8 cellular contexts compared by ENCODE assay signal in genomic region chr17:7314719-7315569, GRCh38. TPM values are rescaled to one million over a fixed set of nuclear protein-coding genes. Genes with fewer than 3 reads are reported as not detected.
DNase-seq lines count a peak whose midpoint lies in the region; ATAC-seq, FAIRE-seq and TF ChIP-seq lines count a peak whose summit lies in the region.

TSS of gene GPS2 (minus strand) at chr17:7315360. CDS start at chr17:7315052, 308 bp downstream.

- no peaks in the 10 kb centered on the region for H3K27me3 Mint-ChIP-seq in activated T-helper 1 cell treated with anti-CD3 and anti-CD28 coated beads, Interleukin-12 subunit alpha, Interleukin-12 subunit beta, Interleukin-2, Interleukin-4 antibody, amounts not matched to agents 30 ng/mL and 10 ng/mL and 1 ng/mL, durations not matched to agents 14 hours and 24 hours and 36 hours (ENCODE audit: insufficient read depth)

- peaks cover 25 to 49% of the 10 kb centered on the region in 2 experiments for H3K79me1 ChIP-seq in IMR-90 (ENCODE audit: low read depth in 1 of 2, low read length in 2 of 2)

- peak within 1 kb of the TSS; percentile 78 for H3K4me3 ChIP-seq in IMR-90 (ENCODE audit: insufficient read depth, low read depth, low read length)
- H3K4me3 ChIP-seq in esophagus squamous epithelium, result peak within 1 kb of the TSS; percentile 85 to 94 (median 90)

- peaks cover 58% of the 10 kb centered on the region for H3K36me3 Mint-ChIP-seq in activated T-helper 1 cell treated with anti-CD3 and anti-CD28 coated beads, Interleukin-12 subunit alpha, Interleukin-12 subunit beta, Interleukin-2, Interleukin-4 antibody, amounts not matched to agents 30 ng/mL and 10 ng/mL and 1 ng/mL, durations not matched to agents 14 hours and 24 hours and 36 hours (ENCODE audit: low read depth)

- no peaks in the 10 kb centered on the region for H3K9me3 Mint-ChIP-seq in activated T-helper 1 cell treated with anti-CD3 and anti-CD28 coated beads, Interleukin-12 subunit alpha, Interleukin-12 subunit beta, Interleukin-2, Interleukin-4 antibody, amounts not matched to agents 30 ng/mL and 10 ng/mL and 1 ng/mL, durations not matched to agents 14 hours and 24 hours and 36 hours

- H4K8ac ChIP-seq in IMR-90 (ENCODE audit: low read depth in 2 of 2, low read length in 2 of 2), result peak within 1 kb of the TSS; percentile 98 to 99

- H4K91ac ChIP-seq in IMR-90 (ENCODE audit: insufficient read depth, low read depth, low read length), result peak within 1 kb of the TSS; percentile 55; the same call in 1 of the 2 replicates

- peak within 1 kb of the TSS; percentile 89 for H2AK9ac ChIP-seq in IMR-90 (replicated peaks; ENCODE audit: low read depth, low read length, poor library complexity)

- no peak within 1 kb of the TSS for H2BK120ac ChIP-seq in IMR-90 (ENCODE audit: low read depth, low read length)

- intact Hi-C loops in IMR-90 (cut with micrococcal nuclease), result no loop called here
- intact Hi-C loops in activated T-helper 1 cell treated with anti-CD3 and anti-CD28 coated beads, Interleukin-12 subunit alpha, Interleukin-12 subunit beta, Interleukin-2, Interleukin-4 antibody, amounts not matched to agents 30 ng/mL and 10 ng/mL and 1 ng/mL, durations not matched to agents 14 hours and 24 hours and 36 hours (cut with micrococcal nuclease), result loop anchor here (1.0 kb wide), 2 partner anchors 8 to 14 kb away; partner anchors contain the start of genes EIF5A and NEURL4
- intact Hi-C loops in esophagus squamous epithelium (cut with DNase I), result no loop called here

- peak within 1 kb of the TSS; percentile 57 for H3K4ac ChIP-seq in IMR-90 (ENCODE audit: low read depth, low read length)

- POLR2A ChIA-PET in IMR-90 (lab: Charles Lee; ENCODE audit: unreplicated experiment), result interaction anchor here (0.5 kb wide), 1 partner anchor 247 kb away, joined by 3 read pairs; no protein-coding TSS in a partner anchor

- no peak for FAIRE-seq in RCC 7860 (lab: Jason Lieb, UNC)

- 1% methylated on average over 42 of the region's 95 CpGs; no CpG with 5 or more reads in 1 of the 2 experiments for WGBS in IMR-90 (ENCODE audit: extremely low coverage in 2 of 2, insufficient read length in 1 of 2), 2 experiments
- WGBS in esophagus squamous epithelium, 2 donors, result 0% methylated on average over 5 to 8 of the region's 95 CpGs

- H2BK15ac ChIP-seq in IMR-90 (ENCODE audit: low read depth, low read length), result no peak within 1 kb of the TSS

- H3K9ac ChIP-seq in IMR-90 (ENCODE audit: low read depth, low read length), result peak within 1 kb of the TSS; percentile 91

- H2BK20ac ChIP-seq in IMR-90 (ENCODE audit: low read depth, low read length), result no peak within 1 kb of the TSS

- peak within 1 kb of the TSS; percentile 88 for H3K27ac Mint-ChIP-seq in activated T-helper 1 cell treated with anti-CD3 and anti-CD28 coated beads, Interleukin-12 subunit alpha, Interleukin-12 subunit beta, Interleukin-2, Interleukin-4 antibody, amounts not matched to agents 30 ng/mL and 10 ng/mL and 1 ng/mL, durations not matched to agents 14 hours and 24 hours and 36 hours

- H3K4me1 Mint-ChIP-seq in activated T-helper 1 cell treated with anti-CD3 and anti-CD28 coated beads, Interleukin-12 subunit alpha, Interleukin-12 subunit beta, Interleukin-2, Interleukin-4 antibody, amounts not matched to agents 30 ng/mL and 10 ng/mL and 1 ng/mL, durations not matched to agents 14 hours and 24 hours and 36 hours (ENCODE audit: low read depth), result peaks cover 41% of the 10 kb centered on the region

- H4K20me1 ChIP-seq in IMR-90 (ENCODE audit: insufficient read depth, low read length), result peaks cover 47% of the 10 kb centered on the region

- in situ Hi-C loops in IMR-90 (cut with MboI; ENCODE audit: low sequenced_read_pairs), result no loop called here

- peak within 1 kb of the TSS; percentile 97 for H4K5ac ChIP-seq in IMR-90 (ENCODE audit: low read depth, low read length)

- H3K14ac ChIP-seq in IMR-90 (replicated peaks; ENCODE audit: low read depth, low read length), result peak within 1 kb of the TSS; percentile 41; the same call in 1 of the 2 replicates

- H3K18ac ChIP-seq in IMR-90 (ENCODE audit: low read depth, low read length), result no peak within 1 kb of the TSS

- peaks cover 11% of the 10 kb centered on the region; the same call in 1 of the 2 replicates for H3K9me1 ChIP-seq in IMR-90 (ENCODE audit: insufficient read depth, low read length)

- H3K27me3 ChIP-seq in IMR-90 (ENCODE audit: control insufficient read depth, insufficient read depth, low read length), result no peaks in the 10 kb centered on the region
- H3K27me3 ChIP-seq in esophagus squamous epithelium, result no peaks in the 10 kb centered on the region

- H3K4me1 ChIP-seq in IMR-90 (ENCODE audit: control insufficient read depth, insufficient read depth, low read length) (peaks cover 7% of the 10 kb centered on the region), esophagus squamous epithelium (peaks cover 25 to 66% (median 37%) of the 10 kb centered on the region in 3 donors)

- BruUV-seq in IMR-90 (replicated peaks; lab: Mats Ljungman, UMichigan), result no TSS peak

- peak within 1 kb of the TSS; percentile 64 for H2BK5ac ChIP-seq in IMR-90 (ENCODE audit: low read depth, low read length, poor library complexity, severe bottlenecking)

- peak; percentile 59 for DNase-seq in DMS114 treated with DMSO at 0.1 percent for 48 hours (lab: John Stamatoyannopoulos, UW; ENCODE audit: unreplicated experiment)
- DNase-seq in IMR-90, result peak; percentile 71
- peak; percentile 57 for DNase-seq in RCC 7860 (ENCODE audit: low spot score)
- DNase-seq in activated T-helper 1 cell treated with anti-CD3 and anti-CD28 coated beads, Interleukin-12 subunit alpha, Interleukin-12 subunit beta, Interleukin-2, Interleukin-4 antibody, amounts not matched to agents 30 ng/mL and 10 ng/mL and 1 ng/mL, durations not matched to agents 14 hours and 24 hours and 36 hours (ENCODE audit: low spot score), result peak; percentile 91
- peak; percentile 67 for DNase-seq in esophagus squamous epithelium (lab: John Stamatoyannopoulos, UW)
- DNase-seq in myocyte (ENCODE audit: low read depth), result peak; percentile 84
- DNase-seq in stimulated activated CD8-positive, alpha-beta memory T cell treated with anti-CD3 and anti-CD28 coated beads, Interleukin-7, amount 100 ng/mL, for 24 hours (ENCODE audit: low read depth), result peak; percentile 86

- TF ChIP-seq RAD21 in IMR-90 (IDR thresholded peaks at IDR 0.05; ENCODE audit: low read length), result no peak

- dilution Hi-C loops in IMR-90 (cut with HindIII; ENCODE audit: low sequenced_read_pairs, unreplicated experiment), result no loop called here

- TF ChIP-seq POLR2A in IMR-90 (IDR thresholded peaks at IDR 0.05; ENCODE audit: low read depth, low read length) (peak; percentile 89), esophagus squamous epithelium (IDR thresholded peaks at IDR 0.05) (peak in 3 of 4 donors; percentile 81 to 88 (median 83))

- H3K36me3 ChIP-seq in IMR-90 (ENCODE audit: control insufficient read depth, insufficient read depth, low read length) (peaks cover 56% of the 10 kb centered on the region), esophagus squamous epithelium (peaks cover 35 to 79% (median 54%) of the 10 kb centered on the region in 3 donors)

- peak within 1 kb of the TSS; percentile 40 for H3K56ac ChIP-seq in IMR-90 (ENCODE audit: extremely low read depth, insufficient read depth, low read length)

- CTCF ChIA-PET in IMR-90 (lab: Yijun Ruan, JAX), result no interaction called here

- peak; percentile 68 for ATAC-seq in GM21515 (IDR thresholded peaks at IDR 0.05; ENCODE audit: unreplicated experiment)
- peak; percentile 85 for ATAC-seq in IMR-90 (ENCODE audit: low read depth)

- peak within 1 kb of the TSS; percentile 90 for H3K4me3 Mint-ChIP-seq in activated T-helper 1 cell treated with anti-CD3 and anti-CD28 coated beads, Interleukin-12 subunit alpha, Interleukin-12 subunit beta, Interleukin-2, Interleukin-4 antibody, amounts not matched to agents 30 ng/mL and 10 ng/mL and 1 ng/mL, durations not matched to agents 14 hours and 24 hours and 36 hours

- TF ChIP-seq CTCF in IMR-90 (conservative IDR thresholded peaks at IDR 0.05; ENCODE audit: low read depth, low read length) (no peak), esophagus squamous epithelium (IDR thresholded peaks at IDR 0.05) (peak in 1 of 6 experiments; percentile 17)

- peak within 1 kb of the TSS; percentile 84 for H3K27ac ChIP-seq in IMR-90 (ENCODE audit: insufficient read depth, low read length)
- peak within 1 kb of the TSS; percentile 92 to 99 (median 96) for H3K27ac ChIP-seq in esophagus squamous epithelium

- peak within 1 kb of the TSS; percentile 90 for H2AFZ ChIP-seq in IMR-90 (replicated peaks; ENCODE audit: low read length, poor library complexity)

- H3K9me3 ChIP-seq in IMR-90 (ENCODE audit: control insufficient read depth, insufficient read depth, low read length) (no peaks in the 10 kb centered on the region), esophagus squamous epithelium (no peaks in the 10 kb centered on the region)

- peak within 1 kb of the TSS; percentile 48 for H2AK5ac ChIP-seq in IMR-90 (ENCODE audit: low read depth, low read length)

- peak within 1 kb of the TSS; percentile 97 for H3K4me2 ChIP-seq in IMR-90 (ENCODE audit: low read depth, low read length)

- H3K23ac ChIP-seq in IMR-90 (ENCODE audit: low read depth, low read length), result peak within 1 kb of the TSS; percentile 68

TF ChIP-seq in IMR-90, 13 proteins besides CTCF, POLR2A, EP300 and RAD21 (continues in another document):
- TF ChIP-seq MAZ (IDR thresholded peaks at IDR 0.05; ENCODE audit: borderline replicate concordance, low read depth, low read length) (peak; percentile 61; the same call in 1 of the 2 replicates), RFX5 (IDR thresholded peaks at IDR 0.05; ENCODE audit: low read depth, low read length) (no peak), NFE2L2 (IDR thresholded peaks at IDR 0.05; ENCODE audit: low read depth, low read length) (no peak), MXI1 (IDR thresholded peaks at IDR 0.05; ENCODE audit: borderline replicate concordance, low read depth, low read length) (peak; percentile 93), RCOR1 (IDR thresholded peaks at IDR 0.05; ENCODE audit: insufficient replicate concordance, low read length) (no peak)

RNA-seq across cellular contexts. Expression of gene GPS2, which starts in this region (rescaled TPM):
- total RNA-seq in IMR-90 (2012; rRNA removed), result 36.2 and 37.5 TPM in 2 replicates
- polyA plus RNA-seq in IMR-90 (2012; rRNA removed), result 47.5 and 50.9 TPM in 2 replicates
- polyA plus RNA-seq in IMR-90 (2012; cell fraction: cytosol; rRNA removed), result 40.8 and 58.5 TPM in 2 replicates
- 122 and 144 TPM in 2 replicates for polyA plus RNA-seq in IMR-90 (2012; cell fraction: nucleus; rRNA removed; ENCODE audit: low replicate concordance)
- total RNA-seq in activated T-helper 1 cell treated with anti-CD3 and anti-CD28 coated beads, Interleukin-12 subunit alpha, Interleukin-12 subunit beta, Interleukin-2, Interleukin-4 antibody, amounts not matched to agents 30 ng/mL and 10 ng/mL and 1 ng/mL, durations not matched to agents 14 hours and 24 hours and 36 hours, result 52.3 and 59.0 TPM in 2 replicates
- 10 to 100 TPM; 40.9 to 80.7 (median 70.5) TPM for total RNA-seq in esophagus squamous epithelium
- total RNA-seq in myocyte, result 92.2 and 95.8 TPM in 2 replicates
- 73.7 TPM for polyA plus RNA-seq in myocyte (2012)

Comparison
In these comparisons a context has a peak if more than half of its experiments do, and no peak if none do; other contexts are left out.
1. Peak in every context shown above with its lines: DNase-seq, ATAC-seq, H3K4me3 ChIP-seq and H3K27ac ChIP-seq.